In the genomic region with DNA sequence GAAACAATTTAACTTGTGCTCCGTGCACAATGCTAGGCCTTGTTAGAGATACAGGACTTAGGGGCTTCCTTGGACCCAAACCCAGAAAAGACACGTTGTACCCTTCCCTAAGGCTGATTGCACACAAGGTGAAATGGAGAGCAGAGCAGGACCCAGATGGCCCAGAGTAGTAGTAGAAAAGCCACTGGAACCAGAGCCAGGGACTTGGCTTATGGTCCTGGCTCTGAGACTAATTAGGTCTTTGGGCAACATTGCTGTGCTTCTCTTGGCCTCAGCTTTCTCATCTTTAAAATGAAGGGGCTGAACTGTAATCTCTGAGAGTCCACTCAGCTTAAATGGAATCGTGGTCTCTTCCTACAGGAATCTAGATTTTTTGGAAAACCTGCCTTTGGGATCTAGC, we compare ENCODE assay signal across 14 cellular contexts. TPM values are rescaled to one million over a fixed set of nuclear protein-coding genes. Genes with fewer than 3 reads are reported as not detected.
"Had no signal": no experiment of that assay in that cellular context is flagged by ENCODE, and none has a peak within 500 bp of the region (broad histone marks: within the 10 kb centered on the region; RNA-seq: fewer than 3 reads in every experiment).

No MANE protein-coding gene starts in this region.

- H3K27ac ChIP-seq: adrenal gland, foreskin keratinocyte, upper lobe of left lung had no signal

- H3K9me3 ChIP-seq: adrenal gland, upper lobe of left lung had no signal

- H3K36me3 ChIP-seq: adrenal gland, upper lobe of left lung had no signal

- H3K27me3 ChIP-seq: adrenal gland had no signal

- ATAC-seq: foreskin keratinocyte, left lobe of liver, right cardiac atrium had no signal

- H3K4me1 ChIP-seq: adrenal gland, foreskin keratinocyte, upper lobe of left lung had no signal

- H3K4me3 ChIP-seq: adrenal gland, upper lobe of left lung had no signal

- DNase-seq: activated CD4-positive, alpha-beta T cell treated with anti-CD3 and anti-CD28 coated beads, Interleukin-2, amount 50 U/mL, for 1 hour; activated CD4-positive, CD25-positive, alpha-beta regulatory T cell; activated naive CD4-positive, alpha-beta T cell treated with anti-CD3 and anti-CD28 coated beads, Interleukin-2, amount 10 ng/mL, durations not matched to agents 7 days and 5 days; adrenal gland; effector CD4-positive, alpha-beta T cell; foreskin keratinocyte; head of caudate nucleus; islet precursor cell; mesendoderm; small intestine; T-helper 2 cell; upper lobe of left lung had no signal

RNA-seq across cellular contexts. Expression of gene EBF1, which starts 42.3 kb away (rescaled TPM):
- total RNA-seq: foreskin keratinocyte had no signal
- polyA plus RNA-seq: foreskin keratinocyte had no signal
